10 cellular contexts compared by ENCODE assay signal in the genomic region with DNA sequence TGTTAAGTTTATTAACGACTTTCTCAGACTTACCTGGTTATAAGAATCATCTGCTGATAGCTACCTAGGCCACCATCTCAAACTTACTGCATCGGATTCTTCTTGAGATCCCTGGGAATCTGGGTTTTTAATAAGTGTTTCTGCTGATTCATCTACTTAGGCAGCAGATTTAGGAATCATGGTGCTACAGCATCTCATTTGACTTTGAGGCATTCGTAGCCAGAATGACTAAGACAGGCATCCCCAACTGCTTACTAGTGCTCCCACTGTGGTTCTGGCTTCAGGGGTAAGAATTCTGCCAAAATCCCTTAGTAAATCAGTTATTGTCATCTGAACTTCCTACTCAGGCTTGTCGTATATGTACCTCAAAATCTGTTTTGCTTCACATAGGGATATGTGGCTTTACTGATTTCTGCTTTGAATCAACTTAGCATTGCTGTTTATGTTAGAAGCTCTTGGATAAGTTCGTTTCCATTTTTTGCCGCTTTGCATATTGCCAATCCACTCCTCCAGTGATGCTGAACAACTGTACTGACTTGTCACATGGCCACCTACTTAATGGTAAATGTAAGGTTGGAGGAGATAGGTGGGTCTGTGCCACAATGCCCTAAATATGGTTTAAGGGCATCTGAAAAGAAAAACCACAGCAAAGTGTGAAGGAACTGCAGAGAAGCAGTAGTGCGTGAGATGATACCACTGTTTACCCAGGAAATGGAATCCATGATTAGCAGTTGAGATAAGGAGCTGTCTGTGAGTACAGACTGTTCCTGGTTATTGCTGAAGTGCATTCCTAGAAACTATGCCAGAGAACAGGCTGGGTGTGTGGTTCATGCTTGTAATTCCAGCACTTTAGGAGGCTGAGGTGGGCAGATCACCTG.
A peak's percentile ranks its signal among the peaks of the same experiment; 100 is the strongest.
DNase-seq lines count a peak whose midpoint lies in the region; ATAC-seq, FAIRE-seq and TF ChIP-seq lines count a peak whose summit lies in the region.
"Had no signal": no experiment of that assay in that cellular context is flagged by ENCODE, and none has a peak within 500 bp of the region (broad histone marks: within the 10 kb centered on the region; RNA-seq: fewer than 3 reads in every experiment).

No MANE protein-coding gene starts in this region.

- DNase-seq in AG04450 (ENCODE audit: low read depth, low spot score) = peak; percentile 26
- peak; percentile 29 for DNase-seq in H54 (ENCODE audit: insufficient read length, low spot score)
- peak; percentile 99 for DNase-seq in amniotic epithelial cell (ENCODE audit: low read depth)
- no peak for DNase-seq in HepG2 (ENCODE audit: low spot score)
- DNase-seq in NCI-H1092 (lab: John Stamatoyannopoulos, UW) = no peak
- no peak for DNase-seq in NCI-H1694 treated with DMSO at 0.1 percent for 48 hours (lab: John Stamatoyannopoulos, UW)
- DNase-seq in activated naive CD4-positive, alpha-beta T cell treated with anti-CD3 and anti-CD28 coated beads, Interleukin-2, amount 10 ng/mL, durations not matched to agents 7 days and 5 days = no peak
- DNase-seq: NCI-H187 treated with DMSO at 0.1 percent for 48 hours; stimulated activated CD8-positive, alpha-beta memory T cell treated with anti-CD3 and anti-CD28 coated beads, Interleukin-4, amount 100 ng/mL, for 48 hours had no signal

- no peak overlapping the region for H3K4me3 Mint-ChIP-seq in activated naive CD4-positive, alpha-beta T cell treated with anti-CD3 and anti-CD28 coated beads, Interleukin-2, amount 10 ng/mL, durations not matched to agents 7 days and 5 days

- TF ChIP-seq EP300 in HepG2 (IDR thresholded peaks at IDR 0.05; ENCODE audit: low read depth in 2 of 2, low read length in 2 of 2) = no peak
- TF ChIP-seq EP300 in HepG2 (CRISPR knock-in tag; IDR thresholded peaks at IDR 0.05; ENCODE audit: borderline replicate concordance) = no peak

- H3K9me3 Mint-ChIP-seq in activated naive CD4-positive, alpha-beta T cell treated with anti-CD3 and anti-CD28 coated beads, Interleukin-2, amount 10 ng/mL, durations not matched to agents 7 days and 5 days = no peaks in the 10 kb centered on the region

- WGBS in HepG2 (ENCODE audit: low lambda C conversion rate) = 98% methylated on average over 7 of the region's 7 CpGs

- H3K36me3 Mint-ChIP-seq in activated naive CD4-positive, alpha-beta T cell treated with anti-CD3 and anti-CD28 coated beads, Interleukin-2, amount 10 ng/mL, durations not matched to agents 7 days and 5 days = peaks cover 47% of the 10 kb centered on the region

- H3K4me1 ChIP-seq in HepG2 (ENCODE audit: insufficient read depth, low read length) = no peaks in the 10 kb centered on the region

- CTCF ChIA-PET in AG04450 (lab: Charles Lee) (interaction anchor here (0.6 to 2.9 kb wide), 11 partner anchors 9 to 296 kb away, joined by 3 to 19 read pairs (median 6); no protein-coding TSS in a partner anchor), HepG2 (lab: Yijun Ruan, JAX; ENCODE audit: low intra/inter-chr PET ratio, low total read pairs) (interaction anchor here (1.3 kb wide), 1 partner anchor 284 kb away, joined by 3 read pairs; no protein-coding TSS in a partner anchor)
- CTCF ChIA-PET in activated naive CD4-positive, alpha-beta T cell treated with anti-CD3 and anti-CD28 coated beads, Interleukin-2, amount 10 ng/mL, durations not matched to agents 7 days and 5 days (lab: Charles Lee) = interaction anchor here (0.7 to 4.0 kb wide), 8 partner anchors 12 to 364 kb away, joined by 3 to 29 read pairs (median 4); partner anchors contain the start of gene PARL

- TF ChIP-seq POLR2A in H54 (IDR thresholded peaks at IDR 0.05; ENCODE audit: low read depth, low read length) (no peak), HepG2 (IDR thresholded peaks at IDR 0.05; ENCODE audit: insufficient read depth in 1 of 2, low read depth in 2 of 2, low read length in 2 of 2) (no peak)

- no peak overlapping the region for H2AFZ ChIP-seq in HepG2 (ENCODE audit: low read length)

- POLR2A ChIA-PET in AG04450 (lab: Yijun Ruan, JAX) = interaction anchor here (1.3 kb wide), 1 partner anchor 10 kb away, joined by 5 read pairs; no protein-coding TSS in a partner anchor
- POLR2A ChIA-PET in HepG2 (lab: Yijun Ruan, JAX) = no interaction called here

- ATAC-seq in HepG2 (no peak), HG03460 (IDR thresholded peaks at IDR 0.05; ENCODE audit: unreplicated experiment) (no peak)

- no peaks in the 10 kb centered on the region for H3K27me3 Mint-ChIP-seq in activated naive CD4-positive, alpha-beta T cell treated with anti-CD3 and anti-CD28 coated beads, Interleukin-2, amount 10 ng/mL, durations not matched to agents 7 days and 5 days

- peak; percentile 6 for FAIRE-seq in H54 (lab: Jason Lieb, UNC)
- FAIRE-seq in HepG2 (lab: Jason Lieb, UNC) = no peak

- H3K4me2 ChIP-seq in HepG2 (ENCODE audit: low read depth, low read length) = no peak overlapping the region

- no TSS peak for BruUV-seq in HepG2 (replicated peaks; lab: Mats Ljungman, UMichigan)

- TF ChIP-seq RAD21 in HepG2 (CRISPR knock-in tag; IDR thresholded peaks at IDR 0.05) = no peak

- peaks cover 13% of the 10 kb centered on the region for H3K4me1 Mint-ChIP-seq in activated naive CD4-positive, alpha-beta T cell treated with anti-CD3 and anti-CD28 coated beads, Interleukin-2, amount 10 ng/mL, durations not matched to agents 7 days and 5 days

- H4K20me1 ChIP-seq in HepG2 (ENCODE audit: insufficient read depth, low read length) = no peaks in the 10 kb centered on the region

- H3K79me2 ChIP-seq in HepG2 (ENCODE audit: insufficient read depth, low read length) = no peaks in the 10 kb centered on the region

- H3K4me3 ChIP-seq in AG04450 (ENCODE audit: low read depth, low read length) (no peak overlapping the region), HepG2 (replicated peaks in 1 of 3; ENCODE audit: insufficient read depth in 1 of 3, low read depth in 2 of 3, low read length in 3 of 3) (no peak overlapping the region)

- H3K27ac ChIP-seq in AG04450 (ENCODE audit: low read depth, low read length) (peak overlapping the region; percentile 47), HepG2 (ENCODE audit: extremely low read length, insufficient read depth, low read length) (no peak overlapping the region)

- no peak overlapping the region for H3K9ac ChIP-seq in HepG2 (ENCODE audit: insufficient read depth, low read depth, low read length)

- H3K9me3 ChIP-seq in AG04450 (ENCODE audit: control insufficient read depth, insufficient read depth, low read length) (no peaks in the 10 kb centered on the region), HepG2 (ENCODE audit: low read length) (no peaks in the 10 kb centered on the region)

- H3K27me3 ChIP-seq in AG04450 (ENCODE audit: control insufficient read depth, insufficient read depth, low read length) (no peaks in the 10 kb centered on the region), HepG2 (ENCODE audit: control insufficient read depth in 1 of 2, insufficient read depth in 2 of 2, low read length in 2 of 2) (no peaks in the 10 kb centered on the region)

- H3K36me3 ChIP-seq in HepG2 (replicated peaks in 1 of 2; ENCODE audit: control insufficient read depth in 1 of 2, insufficient read depth in 2 of 2, low read length in 2 of 2) = peaks cover 5 to 36% of the 10 kb centered on the region in 2 experiments

- no peak for TF ChIP-seq CTCF in AG04450 (IDR thresholded peaks at IDR 0.05; ENCODE audit: low read depth, low read length)
- no peak for TF ChIP-seq CTCF in HepG2 (CRISPR knock-in tag; IDR thresholded peaks at IDR 0.05)

- in situ Hi-C loops in HepG2 (cut with HindIII; ENCODE audit: extremely low pct_ligation_motif_present, low pct_unique_long_range_greater_than_20kb) = loop anchor here (10.0 kb wide), 1 partner anchor 280 kb away; no protein-coding TSS in a partner anchor

- no peak overlapping the region for H3K27ac Mint-ChIP-seq in activated naive CD4-positive, alpha-beta T cell treated with anti-CD3 and anti-CD28 coated beads, Interleukin-2, amount 10 ng/mL, durations not matched to agents 7 days and 5 days

- intact Hi-C loops in HepG2 (cut with micrococcal nuclease; ENCODE audit: unreplicated experiment) = loop anchor here (5.0 kb wide), 1 partner anchor 378 kb away; no protein-coding TSS in a partner anchor

TF ChIP-seq in HepG2, 621 proteins besides CTCF, POLR2A, EP300 and RAD21 (continues in another document):
- TF ChIP-seq GFI1 (CRISPR knock-in tag; IDR thresholded peaks at IDR 0.05; ENCODE audit: borderline replicate concordance) (no peak), BCL6 (CRISPR knock-in tag; IDR thresholded peaks at IDR 0.05) (0 out of 2 replicates have a peak, but pooled peaks have one; percentile 11)
- TF ChIP-seq, protein P1, sequence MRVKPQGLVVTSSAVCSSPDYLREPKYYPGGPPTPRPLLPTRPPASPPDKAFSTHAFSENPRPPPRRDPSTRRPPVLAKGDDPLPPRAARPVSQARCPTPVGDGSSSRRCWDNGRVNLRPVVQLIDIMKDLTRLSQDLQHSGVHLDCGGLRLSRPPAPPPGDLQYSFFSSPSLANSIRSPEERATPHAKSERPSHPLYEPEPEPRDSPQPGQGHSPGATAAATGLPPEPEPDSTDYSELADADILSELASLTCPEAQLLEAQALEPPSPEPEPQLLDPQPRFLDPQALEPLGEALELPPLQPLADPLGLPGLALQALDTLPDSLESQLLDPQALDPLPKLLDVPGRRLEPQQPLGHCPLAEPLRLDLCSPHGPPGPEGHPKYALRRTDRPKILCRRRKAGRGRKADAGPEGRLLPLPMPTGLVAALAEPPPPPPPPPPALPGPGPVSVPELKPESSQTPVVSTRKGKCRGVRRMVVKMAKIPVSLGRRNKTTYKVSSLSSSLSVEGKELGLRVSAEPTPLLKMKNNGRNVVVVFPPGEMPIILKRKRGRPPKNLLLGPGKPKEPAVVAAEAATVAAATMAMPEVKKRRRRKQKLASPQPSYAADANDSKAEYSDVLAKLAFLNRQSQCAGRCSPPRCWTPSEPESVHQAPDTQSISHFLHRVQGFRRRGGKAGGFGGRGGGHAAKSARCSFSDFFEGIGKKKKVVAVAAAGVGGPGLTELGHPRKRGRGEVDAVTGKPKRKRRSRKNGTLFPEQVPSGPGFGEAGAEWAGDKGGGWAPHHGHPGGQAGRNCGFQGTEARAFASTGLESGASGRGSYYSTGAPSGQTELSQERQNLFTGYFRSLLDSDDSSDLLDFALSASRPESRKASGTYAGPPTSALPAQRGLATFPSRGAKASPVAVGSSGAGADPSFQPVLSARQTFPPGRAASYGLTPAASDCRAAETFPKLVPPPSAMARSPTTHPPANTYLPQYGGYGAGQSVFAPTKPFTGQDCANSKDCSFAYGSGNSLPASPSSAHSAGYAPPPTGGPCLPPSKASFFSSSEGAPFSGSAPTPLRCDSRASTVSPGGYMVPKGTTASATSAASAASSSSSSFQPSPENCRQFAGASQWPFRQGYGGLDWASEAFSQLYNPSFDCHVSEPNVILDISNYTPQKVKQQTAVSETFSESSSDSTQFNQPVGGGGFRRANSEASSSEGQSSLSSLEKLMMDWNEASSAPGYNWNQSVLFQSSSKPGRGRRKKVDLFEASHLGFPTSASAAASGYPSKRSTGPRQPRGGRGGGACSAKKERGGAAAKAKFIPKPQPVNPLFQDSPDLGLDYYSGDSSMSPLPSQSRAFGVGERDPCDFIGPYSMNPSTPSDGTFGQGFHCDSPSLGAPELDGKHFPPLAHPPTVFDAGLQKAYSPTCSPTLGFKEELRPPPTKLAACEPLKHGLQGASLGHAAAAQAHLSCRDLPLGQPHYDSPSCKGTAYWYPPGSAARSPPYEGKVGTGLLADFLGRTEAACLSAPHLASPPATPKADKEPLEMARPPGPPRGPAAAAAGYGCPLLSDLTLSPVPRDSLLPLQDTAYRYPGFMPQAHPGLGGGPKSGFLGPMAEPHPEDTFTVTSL (CRISPR knock-in tag; IDR thresholded peaks at IDR 0.05; ENCODE audit: borderline replicate concordance) = no peak

Comparison
In these comparisons a context has a peak if more than half of its experiments do, and no peak if none do; other contexts are left out.
1. DNase-seq: peak in AG04450 (single experiment), H54 (single experiment) and amniotic epithelial cell (single experiment); none in HepG2 (single experiment), NCI-H1092 (single experiment), NCI-H1694 treated with DMSO at 0.1 percent for 48 hours (single experiment) and activated naive CD4-positive, alpha-beta T cell treated with anti-CD3 and anti-CD28 coated beads, Interleukin-2, amount 10 ng/mL, durations not matched to agents 7 days and 5 days (single experiment).